Comparison of ENCODE assay signal across 17 cellular contexts in genomic region chr12:8181271-8181670, GRCh38. TPM values are rescaled to one million over a fixed set of nuclear protein-coding genes. Genes with fewer than 3 reads are reported as not detected.
DNase-seq lines count a peak whose midpoint lies in the region; ATAC-seq and TF ChIP-seq lines count a peak whose summit lies in the region.
"Not testable (repeated sequence)": the region's sequence is repeated elsewhere in the genome, so short reads cannot be mapped to it uniquely, and the experiment has no call there.
"Had no signal": no experiment of that assay in that cellular context is flagged by ENCODE, and none has a peak within 500 bp of the region (broad histone marks: within the 10 kb centered on the region; RNA-seq: fewer than 3 reads in every experiment).

No MANE protein-coding gene starts in this region.

- not testable (repeated sequence) for H3K9me3 Mint-ChIP-seq in CD4-positive, alpha-beta T cell; activated B cell treated with CpG ODN at 0.5 μM for 24 hours; activated T-helper 17 cell treated with anti-CD3 and anti-CD28 coated beads, Interleukin-2, amount 50 U/mL, for 72 hours; central memory CD8-positive, alpha-beta T cell; neural crest cell

- H2AFZ ChIP-seq in hepatocyte, result not testable (repeated sequence)

- CTCF ChIA-PET in CD4-positive, alpha-beta T cell (lab: Charles Lee); HEK293 (lab: Yijun Ruan, JAX); activated B cell treated with CpG ODN at 0.5 μM for 24 hours (lab: Charles Lee): not testable (repeated sequence)

- POLR2A ChIA-PET in CD4-positive, alpha-beta T cell (lab: Charles Lee); activated B cell treated with CpG ODN at 0.5 μM for 24 hours (lab: Charles Lee): not testable (repeated sequence)
- POLR2A ChIA-PET in HEK293 (lab: Yijun Ruan, JAX), result interaction anchor here (0.6 kb wide), 1 partner anchor 1330 kb away, joined by 3 read pairs; the partner anchor contains the start of gene CDCA3

- peak overlapping the region; percentile 51 for H3K27ac Mint-ChIP-seq in CD4-positive, alpha-beta T cell
- H3K27ac Mint-ChIP-seq in activated B cell treated with CpG ODN at 0.5 μM for 24 hours; neural crest cell (ENCODE audit: unreplicated experiment): not testable (repeated sequence)
- H3K27ac Mint-ChIP-seq in activated T-helper 17 cell treated with anti-CD3 and anti-CD28 coated beads, Interleukin-2, amount 50 U/mL, for 72 hours, result peak overlapping the region; percentile 48
- peak overlapping the region; percentile 82 for H3K27ac Mint-ChIP-seq in central memory CD8-positive, alpha-beta T cell (ENCODE audit: low read depth)

- H3K27me3 ChIP-seq in CD4-positive, alpha-beta T cell (ENCODE audit: control insufficient read depth, insufficient read depth, low read length); hepatocyte; thoracic aorta (replicated peaks; ENCODE audit: insufficient read depth): not testable (repeated sequence)

- not testable (repeated sequence) for H3K36me3 ChIP-seq in HEK293 (ENCODE audit: control insufficient read depth in 2 of 2, insufficient read depth in 1 of 2, low read length in 2 of 2); hepatocyte (replicated peaks; ENCODE audit: insufficient read depth, low read depth); thoracic aorta

- peak overlapping the region; percentile 66 for H3K4me3 Mint-ChIP-seq in CD4-positive, alpha-beta T cell
- H3K4me3 Mint-ChIP-seq in activated B cell treated with CpG ODN at 0.5 μM for 24 hours, result peak overlapping the region; percentile 56
- peak overlapping the region; percentile 75 for H3K4me3 Mint-ChIP-seq in activated T-helper 17 cell treated with anti-CD3 and anti-CD28 coated beads, Interleukin-2, amount 50 U/mL, for 72 hours
- H3K4me3 Mint-ChIP-seq in central memory CD8-positive, alpha-beta T cell, result peak overlapping the region; percentile 84
- peak overlapping the region; percentile 86 for H3K4me3 Mint-ChIP-seq in neural crest cell

- DNase-seq in CD4-positive, alpha-beta T cell; activated B cell treated with CpG ODN at 0.5 μM for 24 hours; central memory CD8-positive, alpha-beta T cell (ENCODE audit: low spot score in 2 of 2); hepatocyte (ENCODE audit: low spot score); neural crest cell (ENCODE audit: low read depth, low spot score); thoracic aorta (ENCODE audit: low spot score): not testable (repeated sequence)

- not testable (repeated sequence) for H4K20me1 ChIP-seq in hepatocyte (ENCODE audit: insufficient read depth, poor library complexity, severe bottlenecking)

- peak overlapping the region; percentile 91 for H3K4me2 ChIP-seq in hepatocyte

- H3K27me3 Mint-ChIP-seq in CD4-positive, alpha-beta T cell; activated B cell treated with CpG ODN at 0.5 μM for 24 hours; activated T-helper 17 cell treated with anti-CD3 and anti-CD28 coated beads, Interleukin-2, amount 50 U/mL, for 72 hours; central memory CD8-positive, alpha-beta T cell; neural crest cell (ENCODE audit: low read depth): not testable (repeated sequence)

- not testable (repeated sequence) for H3K4me3 ChIP-seq in HEK293 (ENCODE audit: low read depth, low read length); hepatocyte
- H3K4me3 ChIP-seq in thoracic aorta, result peak overlapping the region; percentile 95

- not testable (repeated sequence) for ATAC-seq in CD4-positive, alpha-beta T cell (ENCODE audit: poor library complexity); activated B cell treated with CpG ODN at 0.5 μM for 24 hours (ENCODE audit: low read depth); activated T-helper 17 cell treated with anti-CD3 and anti-CD28 coated beads, Interleukin-2, amount 50 U/mL, for 72 hours (replicated peaks); central memory CD8-positive, alpha-beta T cell (replicated peaks; ENCODE audit: extremely low read depth, poor library complexity, severe bottlenecking); thoracic aorta (ENCODE audit: insufficient number of reproducible peaks, low FRiP score, low read depth)

- not testable (repeated sequence) for TF ChIP-seq CTCF in CD4-positive, alpha-beta T cell (IDR thresholded peaks at IDR 0.05); HEK293 (tag by site-specific recombination; IDR thresholded peaks at IDR 0.05); activated B cell treated with CpG ODN at 0.5 μM for 24 hours (IDR thresholded peaks at IDR 0.05); hepatocyte (IDR thresholded peaks at IDR 0.05; ENCODE audit: poor library complexity); neural crest cell (conservative IDR thresholded peaks at IDR 0.05); thoracic aorta (IDR thresholded peaks at IDR 0.05)

- not testable (repeated sequence) for H3K36me3 Mint-ChIP-seq in CD4-positive, alpha-beta T cell (ENCODE audit: low read depth); activated B cell treated with CpG ODN at 0.5 μM for 24 hours (ENCODE audit: low read depth); activated T-helper 17 cell treated with anti-CD3 and anti-CD28 coated beads, Interleukin-2, amount 50 U/mL, for 72 hours (ENCODE audit: low read depth); central memory CD8-positive, alpha-beta T cell (ENCODE audit: insufficient read depth); neural crest cell (ENCODE audit: low read depth)

- intact Hi-C loops in CD4-positive, alpha-beta T cell (cut with DNase I, micrococcal nuclease), result loop anchor here (2.0 to 5.0 kb wide), 3 partner anchors 51 to 74 kb away; no protein-coding TSS in a partner anchor
- intact Hi-C loops in activated B cell treated with CpG ODN at 0.5 μM for 24 hours (cut with micrococcal nuclease), result loop anchor here (2.0 kb wide), 1 partner anchor 56 kb away; no protein-coding TSS in a partner anchor

- H3K79me2 ChIP-seq in hepatocyte, result not testable (repeated sequence)

- H3K4me1 Mint-ChIP-seq in CD4-positive, alpha-beta T cell (ENCODE audit: low read depth), result peaks cover 21% of the 10 kb centered on the region
- H3K4me1 Mint-ChIP-seq in activated B cell treated with CpG ODN at 0.5 μM for 24 hours (peaks cover 13% of the 10 kb centered on the region), neural crest cell (peaks cover 17% of the 10 kb centered on the region)
- not testable (repeated sequence) for H3K4me1 Mint-ChIP-seq in activated T-helper 17 cell treated with anti-CD3 and anti-CD28 coated beads, Interleukin-2, amount 50 U/mL, for 72 hours
- H3K4me1 Mint-ChIP-seq in central memory CD8-positive, alpha-beta T cell, result peaks cover 20% of the 10 kb centered on the region

- H3K9me2 ChIP-seq in hepatocyte (replicated peaks; ENCODE audit: insufficient read depth), result not testable (repeated sequence)

- H3K9me3 ChIP-seq in CD4-positive, alpha-beta T cell (ENCODE audit: control insufficient read depth, low read length); HEK293 (ENCODE audit: control insufficient read depth, insufficient read depth, low read depth, low read length); hepatocyte (ENCODE audit: low read depth); thoracic aorta: not testable (repeated sequence)

- not testable (repeated sequence) for H3K27ac ChIP-seq in CD4-positive, alpha-beta T cell (ENCODE audit: low read depth, low read length); HEK293 (ENCODE audit: extremely low read depth, low read depth, low read length); hepatocyte
- peak overlapping the region; percentile 20 to 38 for H3K27ac ChIP-seq in thoracic aorta

- H3K4me1 ChIP-seq in HEK293 (ENCODE audit: control insufficient read depth, insufficient read depth, low read length); hepatocyte (ENCODE audit: insufficient read depth); thoracic aorta (ENCODE audit: control insufficient read depth in 1 of 2, low read depth in 2 of 2): not testable (repeated sequence)

RNA-seq across cellular contexts. Expression of gene ZNF705A, which starts 24.5 kb away (rescaled TPM):
- total RNA-seq in CD4-positive, alpha-beta T cell, result under 1 TPM in 1 of 2 experiments, not detected in 1; 0.08 TPM
- total RNA-seq in activated B cell treated with CpG ODN at 0.5 μM for 24 hours (not detected in 2 replicates), hepatocyte (not detected in 2 replicates), neural crest cell (not detected in 2 replicates), thoracic aorta (not detected)
- not detected for total RNA-seq in activated T-helper 17 cell treated with anti-CD3 and anti-CD28 coated beads, Interleukin-2, amount 50 U/mL, for 72 hours
- not detected in 2 replicates for polyA plus RNA-seq in hepatocyte
- total RNA-seq: activated CD8-positive, alpha-beta memory T cell treated with anti-CD3 and anti-CD28 coated beads for 36 hours; body of pancreas; lower leg skin; Right ventricle myocardium inferior; temporal lobe had no signal
- polyA plus RNA-seq: AG04450, keratinocyte, smooth muscle cell had no signal

RNA-seq across cellular contexts. Expression of gene FAM90A1, which starts 46.1 kb away (rescaled TPM):
- under 1 TPM; 0.30 to 0.47 TPM for total RNA-seq in CD4-positive, alpha-beta T cell
- total RNA-seq in activated B cell treated with CpG ODN at 0.5 μM for 24 hours, result not detected in 2 replicates
- under 1 TPM in 1 of 2 donors, not detected in 1; 0.24 TPM for total RNA-seq in activated T-helper 17 cell treated with anti-CD3 and anti-CD28 coated beads, Interleukin-2, amount 50 U/mL, for 72 hours
- total RNA-seq in hepatocyte, result not detected in 2 replicates
- polyA plus RNA-seq in hepatocyte, result 0.09 TPM in 1 of 2 replicates, not detected in the other
- not detected in 2 replicates for total RNA-seq in neural crest cell
- not detected for total RNA-seq in thoracic aorta
- total RNA-seq: mononuclear cell, smooth muscle cell, temporal lobe had no signal
- polyA plus RNA-seq: smooth muscle cell had no signal

RNA-seq across cellular contexts. Expression of gene CLEC4A, which starts 57.9 kb away (rescaled TPM):
- total RNA-seq in CD4-positive, alpha-beta T cell, result 1 to 10 TPM in 1 of 2 experiments, under 1 TPM in 1; 0.39 to 1.0 TPM
- total RNA-seq in activated B cell treated with CpG ODN at 0.5 μM for 24 hours (1.3 and 2.5 TPM in 2 replicates), hepatocyte (not detected in 2 replicates), neural crest cell (not detected in 2 replicates), thoracic aorta (1 to 10 TPM; 4.2 to 5.1 TPM)
- total RNA-seq in activated T-helper 17 cell treated with anti-CD3 and anti-CD28 coated beads, Interleukin-2, amount 50 U/mL, for 72 hours, result 1 to 10 TPM in 1 of 2 donors, under 1 TPM in 1; 0.22 to 2.6 TPM
- polyA plus RNA-seq in hepatocyte, result 0.58 and 1.0 TPM in 2 replicates
